Comparison of ENCODE assay signal across 1 cellular context in the genomic region with DNA sequence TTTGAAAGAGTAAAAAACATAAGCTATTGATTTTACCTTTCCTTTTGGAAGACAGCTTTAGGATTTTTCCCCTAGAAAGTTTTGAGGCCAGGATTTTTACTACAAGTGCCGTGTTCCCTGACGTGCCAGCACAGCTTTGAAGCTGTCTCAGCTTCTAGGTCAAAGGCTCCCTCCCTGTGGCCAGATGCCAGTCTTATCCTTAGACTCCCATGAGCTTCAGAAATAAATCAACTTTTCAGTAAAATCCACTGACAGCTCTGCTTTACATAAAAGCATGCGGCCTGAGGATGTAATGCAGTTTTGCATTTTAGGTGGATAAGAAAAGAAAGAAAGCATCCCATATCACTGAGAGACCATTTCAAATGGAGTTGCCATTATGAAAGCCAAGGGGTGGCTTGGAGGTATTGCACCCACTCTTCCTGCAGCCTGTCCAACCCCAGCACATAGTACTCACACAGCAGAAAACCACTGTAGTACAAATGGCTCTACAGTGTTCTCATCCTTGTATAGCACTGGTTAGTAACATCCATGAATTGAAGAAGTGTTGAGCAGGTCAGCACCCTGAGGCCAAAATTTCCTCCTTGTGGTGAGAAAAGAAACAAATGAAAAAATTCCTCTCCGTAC.
TF ChIP-seq lines count a peak whose summit lies in the region.

No MANE protein-coding gene starts in this region.

TF ChIP-seq in SK-N-SH, 30 proteins besides CTCF, POLR2A, EP300 and RAD21 (continued from another document):
- TF ChIP-seq, protein P1, sequence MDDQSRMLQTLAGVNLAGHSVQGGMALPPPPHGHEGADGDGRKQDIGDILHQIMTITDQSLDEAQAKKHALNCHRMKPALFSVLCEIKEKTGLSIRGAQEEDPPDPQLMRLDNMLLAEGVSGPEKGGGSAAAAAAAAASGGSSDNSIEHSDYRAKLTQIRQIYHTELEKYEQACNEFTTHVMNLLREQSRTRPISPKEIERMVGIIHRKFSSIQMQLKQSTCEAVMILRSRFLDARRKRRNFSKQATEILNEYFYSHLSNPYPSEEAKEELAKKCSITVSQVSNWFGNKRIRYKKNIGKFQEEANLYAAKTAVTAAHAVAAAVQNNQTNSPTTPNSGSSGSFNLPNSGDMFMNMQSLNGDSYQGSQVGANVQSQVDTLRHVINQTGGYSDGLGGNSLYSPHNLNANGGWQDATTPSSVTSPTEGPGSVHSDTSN (IDR thresholded peaks at IDR 0.05): peak; percentile 59
TF ChIP-seq in SK-N-SH: peak in this region for 1.
